In genomic region chr9:3490957-3491356, GRCh38 we compare ENCODE assay signal across 32 cellular contexts.
"Had no signal": no experiment of that assay in that cellular context is flagged by ENCODE, and none has a peak within 500 bp of the region (broad histone marks: within the 10 kb centered on the region; RNA-seq: fewer than 3 reads in every experiment).

No MANE protein-coding gene starts in this region.

- ATAC-seq: effector memory CD8-positive, alpha-beta T cell; gastroesophageal sphincter; lower lobe of right lung; natural killer cell; stimulated activated memory B cell treated with anti-CD40 and anti-IgM and Interleukin-4, amounts not matched to agents 10 μg/mL and 1 μg/mL and 100 μg/mL, for 72 hours; stimulated activated naive CD8-positive, alpha-beta T cell treated with anti-CD3 and anti-CD28 coated beads, Interleukin-15, amount 100 ng/mL, for 72 hours had no signal

- H3K27ac ChIP-seq: brain microvascular endothelial cell, coronary artery, gastroesophageal sphincter, lower lobe of right lung, neural progenitor cell, right atrium auricular region, upper lobe of left lung, vagina had no signal

- H3K36me3 ChIP-seq: brain microvascular endothelial cell, gastroesophageal sphincter, lower lobe of right lung, neural progenitor cell, right atrium auricular region, upper lobe of left lung, vagina had no signal

- H3K4me3 ChIP-seq: coronary artery, gastroesophageal sphincter, lower lobe of right lung, neural progenitor cell, right atrium auricular region, smooth muscle cell, upper lobe of left lung, vagina had no signal

- H3K9me3 ChIP-seq: gastroesophageal sphincter, lower lobe of right lung, right atrium auricular region, upper lobe of left lung, vagina had no signal

- DNase-seq: activated CD4-positive, alpha-beta memory T cell treated with anti-CD3 and anti-CD28 coated beads, Interleukin-2, amount 10 ng/mL, durations not matched to agents 7 days and 5 days; activated CD4-positive, alpha-beta T cell treated with anti-CD3 and anti-CD28 coated beads, Interleukin-2, amount 10 ng/mL, durations not matched to agents 7 days and 5 days; activated CD4-positive, CD25-positive, alpha-beta regulatory T cell treated with anti-CD3 and anti-CD28 coated beads, Interleukin-2, amount 50 U/mL, for 72 hours; activated CD8-positive, alpha-beta memory T cell treated with anti-CD3 and anti-CD28 coated beads, Interleukin-2, amount 50 U/mL, for 48 hours; activated gamma-delta T cell; activated naive CD4-positive, alpha-beta T cell treated with anti-CD3 and anti-CD28 coated beads, Interleukin-2, amount 10 ng/mL, durations not matched to agents 7 days and 5 days; activated T-cell treated with anti-CD3 and anti-CD28 coated beads, Interleukin-2, amount 50 U/mL, for 24 hours; amniotic stem cell; brain microvascular endothelial cell; effector memory CD8-positive, alpha-beta T cell; hippocampal formation; kidney; lower lobe of right lung; mesenchymal stem cell; natural killer cell; occipital lobe; stimulated activated CD4-positive, alpha-beta T cell treated with anti-CD3 and anti-CD28 coated beads, Interleukin-1b, Interleukin-23, amount 100 ng/mL, for 48 hours; stimulated activated CD4-positive, alpha-beta T cell treated with anti-CD3 and anti-CD28 coated beads, Interleukin-4, amount 100 ng/mL, for 4 hours; stimulated activated CD8-positive, alpha-beta memory T cell treated with anti-CD3 and anti-CD28 coated beads, Interleukin-4, amount 100 ng/mL, for 48 hours; stimulated activated naive CD8-positive, alpha-beta T cell treated with anti-CD3 and anti-CD28 coated beads, Interleukin-15, amount 100 ng/mL, for 72 hours; substantia nigra; T1000; upper lobe of left lung had no signal

- H3K27me3 ChIP-seq: brain microvascular endothelial cell, gastroesophageal sphincter, neural progenitor cell, right atrium auricular region, upper lobe of left lung, vagina had no signal

- H3K4me1 ChIP-seq: right atrium auricular region, upper lobe of left lung, vagina had no signal

- FAIRE-seq: astrocyte, endothelial cell of umbilical vein had no signal
